Comparison of ENCODE assay signal across 15 cellular contexts in the genomic region with DNA sequence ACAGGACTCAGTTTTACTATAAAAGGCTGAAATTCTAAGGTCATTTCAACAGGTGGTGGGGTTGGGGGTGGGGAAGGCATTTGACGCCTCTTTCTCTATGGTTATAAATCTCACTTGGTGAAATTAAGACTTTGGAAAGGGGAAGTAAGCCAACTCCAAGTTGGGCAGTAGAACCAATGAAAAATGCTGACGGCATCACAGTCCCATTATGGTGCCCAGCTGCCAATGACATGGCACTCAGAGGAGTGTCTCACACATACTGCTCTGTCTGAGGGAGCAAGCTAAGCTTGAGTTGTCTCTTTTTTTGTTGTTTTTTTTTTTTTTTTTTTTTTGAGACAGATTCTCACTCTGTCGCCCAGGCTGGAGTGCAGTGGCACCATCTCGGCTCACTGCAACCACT. TPM values are rescaled to one million over a fixed set of nuclear protein-coding genes. Genes with fewer than 3 reads are reported as not detected.
"Had no signal": no experiment of that assay in that cellular context is flagged by ENCODE, and none has a peak within 500 bp of the region (broad histone marks: within the 10 kb centered on the region; RNA-seq: fewer than 3 reads in every experiment).

No MANE protein-coding gene starts in this region.

- DNase-seq: cortex of kidney; dorsolateral prefrontal cortex; effector CD8-positive, alpha-beta T cell; islet precursor cell; mammary epithelial cell; mucosa of descending colon; naive thymus-derived CD8-positive, alpha-beta T cell; stimulated activated naive CD4-positive, alpha-beta T cell treated with Interleukin-2 at 50 U/mL for 16 hours; trophoblast cell had no signal

- FAIRE-seq: endometrium, frontal cortex had no signal

- H3K4me3 ChIP-seq: dorsolateral prefrontal cortex, mucosa of descending colon, skin epidermis had no signal

- H3K27ac ChIP-seq: dorsolateral prefrontal cortex, neutrophil, skin epidermis had no signal

- H3K36me3 ChIP-seq: neutrophil had no signal

- H3K4me3 Mint-ChIP-seq: naive thymus-derived CD8-positive, alpha-beta T cell had no signal

- H3K9me3 ChIP-seq: mucosa of descending colon, neutrophil had no signal

RNA-seq across cellular contexts. Expression of gene SLC16A10, which starts 4.7 kb away (rescaled TPM):
- total RNA-seq: fibroblast of lung, mammary epithelial cell, pulmonary artery endothelial cell had no signal
- polyA plus RNA-seq: fibroblast of lung had no signal
